ENCODE assay signal across 8 cellular contexts in genomic region chr4:49107262-49107661, GRCh38.
DNase-seq lines count a peak whose midpoint lies in the region; ATAC-seq and TF ChIP-seq lines count a peak whose summit lies in the region.
"Not testable (repeated sequence)": the region's sequence is repeated elsewhere in the genome, so short reads cannot be mapped to it uniquely, and the experiment has no call there.

No MANE protein-coding gene starts in this region.

- H3K4me3 ChIP-seq in cardiac fibroblast (replicated peaks in 1 of 2; ENCODE audit: low read depth in 2 of 2, low read length in 2 of 2); fibroblast of lung (replicated peaks in 1 of 4; ENCODE audit: control extremely low read depth in 1 of 4, insufficient read depth in 1 of 4, low read depth in 3 of 4, low read length in 4 of 4); neuronal stem cell (ENCODE audit: low read length in 2 of 2); upper lobe of right lung: not testable (repeated sequence)

- H2BK15ac ChIP-seq in neuronal stem cell (ENCODE audit: low read length) = not testable (repeated sequence)

- H2AK5ac ChIP-seq in neuronal stem cell (ENCODE audit: low read depth, low read length) = not testable (repeated sequence)

- not testable (repeated sequence) for H3K14ac ChIP-seq in neuronal stem cell (ENCODE audit: low read length)

- H3K27me3 ChIP-seq in fibroblast of lung (ENCODE audit: control insufficient read depth, insufficient read depth, low read length); neuronal stem cell (ENCODE audit: control insufficient read depth in 3 of 3, insufficient read depth in 3 of 3, low read depth in 1 of 3, low read length in 3 of 3); upper lobe of right lung: not testable (repeated sequence)

- not testable (repeated sequence) for H3K18ac ChIP-seq in neuronal stem cell (ENCODE audit: low read length)

- 0% methylated on average over 1 of the region's 6 CpGs; no CpG with 5 or more reads in 1 of the 2 donors for WGBS in neuronal stem cell (ENCODE audit: extremely low coverage in 2 of 2, insufficient read length in 2 of 2, insufficient replicate concordance in 1 of 2), 2 donors

- intact Hi-C loops in upper lobe of right lung (cut with DNase I) = not testable (repeated sequence)

- in situ Hi-C loops in SK-MEL-5 (cut with HindIII; ENCODE audit: low pct_unique_long_range_greater_than_20kb, low sequenced_read_pairs) = not testable (repeated sequence)

- H3K9ac ChIP-seq in fibroblast of lung (ENCODE audit: insufficient read depth, low read length); neuronal stem cell (ENCODE audit: low read depth, low read length, poor library complexity): not testable (repeated sequence)

- DNase-seq in EL (peak; percentile 49), LoVo (ENCODE audit: low spot score) (peak; percentile 49), SK-MEL-5 (ENCODE audit: low read depth, low spot score) (peak; percentile 50), cardiac fibroblast (ENCODE audit: low read depth in 2 of 2) (peak; percentile 45 to 56), fibroblast of lung (ENCODE audit: low read depth in 2 of 2) (peak; percentile 50 to 72), inferior parietal cortex (ENCODE audit: extremely low spot score) (peak; percentile 53), neuronal stem cell (ENCODE audit: low spot score) (peak; percentile 79)
- DNase-seq in upper lobe of right lung = not testable (repeated sequence)

- not testable (repeated sequence) for H3K4me1 ChIP-seq in fibroblast of lung (ENCODE audit: control insufficient read depth, extremely low read depth, insufficient read depth, low read length); neuronal stem cell (ENCODE audit: control insufficient read depth in 2 of 2, insufficient read depth in 1 of 2, low read depth in 1 of 2, low read length in 2 of 2); upper lobe of right lung

- not testable (repeated sequence) for H3K79me2 ChIP-seq in fibroblast of lung (ENCODE audit: control insufficient read depth, insufficient read depth, low read length)

- H3K27ac ChIP-seq in fibroblast of lung (ENCODE audit: insufficient read depth, low read length); neuronal stem cell (replicated peaks; ENCODE audit: low read length); upper lobe of right lung: not testable (repeated sequence)

- H3K4ac ChIP-seq in neuronal stem cell (ENCODE audit: low read length) = not testable (repeated sequence)

- not testable (repeated sequence) for H3K79me1 ChIP-seq in neuronal stem cell (ENCODE audit: low read depth, low read length)

- H3K9me3 ChIP-seq in fibroblast of lung (ENCODE audit: control insufficient read depth, insufficient read depth, low read depth, low read length) = not testable (repeated sequence)
- H3K9me3 ChIP-seq in neuronal stem cell (replicated peaks in 1 of 2; ENCODE audit: control insufficient read depth in 2 of 2, insufficient read depth in 1 of 2, low read depth in 1 of 2, low read length in 2 of 2) (peaks cover 0 to 27% of the 10 kb centered on the region in 2 donors), upper lobe of right lung (peaks cover 29% of the 10 kb centered on the region)

- not testable (repeated sequence) for TF ChIP-seq CTCF in cardiac fibroblast (IDR thresholded peaks at IDR 0.05; ENCODE audit: low read depth, low read length); fibroblast of lung (conservative IDR thresholded peaks at IDR 0.05 in 1 of 2, IDR thresholded peaks at IDR 0.05 in 1 of 2; ENCODE audit: low read depth in 1 of 2, low read length in 2 of 2); upper lobe of right lung (IDR thresholded peaks at IDR 0.05)

- H2BK120ac ChIP-seq in neuronal stem cell (ENCODE audit: low read depth, low read length) = not testable (repeated sequence)

- H2BK5ac ChIP-seq in neuronal stem cell (ENCODE audit: low read length) = not testable (repeated sequence)

- not testable (repeated sequence) for H3K36me3 ChIP-seq in fibroblast of lung (ENCODE audit: control insufficient read depth, insufficient read depth, low read length); neuronal stem cell (replicated peaks in 1 of 2; ENCODE audit: control insufficient read depth in 2 of 2, insufficient read depth in 2 of 2, low read length in 2 of 2); upper lobe of right lung

- ATAC-seq in upper lobe of right lung = peak; percentile 1

- H3K23ac ChIP-seq in neuronal stem cell (ENCODE audit: low read depth, low read length, poor library complexity) = not testable (repeated sequence)

- not testable (repeated sequence) for H4K20me1 ChIP-seq in fibroblast of lung (ENCODE audit: control insufficient read depth, extremely low read depth, insufficient read depth, low read length)

- not testable (repeated sequence) for H2BK12ac ChIP-seq in neuronal stem cell (ENCODE audit: low read length)

- not testable (repeated sequence) for H4K91ac ChIP-seq in neuronal stem cell (ENCODE audit: low read depth, low read length, poor library complexity)

- H3K4me2 ChIP-seq in fibroblast of lung (ENCODE audit: extremely low read depth, insufficient read depth, low read length); neuronal stem cell (ENCODE audit: insufficient read depth, low read length, poor library complexity, severe bottlenecking): not testable (repeated sequence)

- H4K8ac ChIP-seq in neuronal stem cell (ENCODE audit: low read depth, low read length) = not testable (repeated sequence)

- not testable (repeated sequence) for H2AFZ ChIP-seq in fibroblast of lung (ENCODE audit: low read length); neuronal stem cell (ENCODE audit: low read length)
